In genomic region chr2:206275274-206276160, GRCh38 we compare ENCODE assay signal across 1 cellular context.
TF ChIP-seq lines count a peak whose summit lies in the region.

No MANE protein-coding gene starts in this region.

TF ChIP-seq in H1, 55 proteins besides CTCF, POLR2A, EP300 and RAD21 (continued from another document):
- peak; percentile 52 for TF ChIP-seq RNF2 (IDR thresholded peaks at IDR 0.05; ENCODE audit: borderline replicate concordance, low read depth, low read length, missing control alignments, poor library complexity, severe bottlenecking)
- TF ChIP-seq KDM4A (IDR thresholded peaks at IDR 0.05; ENCODE audit: low read depth, low read length, severe bottlenecking): peak; percentile 28
- no peak for TF ChIP-seq CHD2 (IDR thresholded peaks at IDR 0.05; ENCODE audit: low read length)
- TF ChIP-seq RBBP5 (IDR thresholded peaks at IDR 0.05; ENCODE audit: borderline replicate concordance, low read depth, low read length): no peak; the same call in 1 of the 2 replicates
TF ChIP-seq in H1: peak in this region for 5.
